Comparison of ENCODE assay signal across 1 cellular context in the genomic region with DNA sequence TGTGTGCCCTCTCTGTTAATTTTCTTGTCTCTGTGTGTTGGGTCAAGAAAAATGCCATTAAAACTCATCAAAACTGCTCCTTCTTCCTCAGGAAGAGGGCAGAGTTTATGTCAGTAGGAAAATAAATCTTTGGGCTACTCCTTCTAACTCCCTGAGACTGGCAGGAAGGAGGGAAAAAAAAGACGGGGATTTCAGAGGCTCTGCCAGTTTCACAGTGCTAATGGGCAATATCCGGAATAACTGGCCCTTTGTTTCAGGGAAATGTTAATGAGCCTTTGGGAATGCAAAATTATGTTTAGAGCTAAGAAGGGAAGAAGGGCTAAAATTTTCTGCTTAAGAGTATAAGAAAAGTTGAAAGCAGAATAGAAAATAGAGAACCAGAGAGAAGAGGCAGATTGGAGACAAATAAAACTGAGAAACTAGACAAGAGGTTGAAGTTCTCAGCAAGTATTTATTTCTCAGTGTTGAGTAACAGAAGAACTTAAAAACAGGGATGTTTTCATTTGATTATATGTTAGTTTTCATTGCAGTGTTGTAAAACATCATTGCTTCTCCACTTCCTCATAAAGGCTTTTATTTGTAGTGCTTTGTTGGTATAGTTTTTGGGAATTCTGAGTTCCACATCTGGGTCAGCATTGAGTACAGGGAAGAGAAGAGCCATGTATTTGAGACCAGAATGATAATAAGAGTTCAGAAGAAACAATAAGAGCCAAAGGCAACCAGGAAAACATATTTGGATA.
TF ChIP-seq lines count a peak whose summit lies in the region.

No MANE protein-coding gene starts in this region.

TF ChIP-seq in H1, 55 proteins besides CTCF, POLR2A, EP300 and RAD21:
- no peak for TF ChIP-seq POLR2AphosphoS5 (IDR thresholded peaks at IDR 0.05; ENCODE audit: low read depth, low read length)
- no peak for TF ChIP-seq USF2 (IDR thresholded peaks at IDR 0.05; ENCODE audit: low read length)
- peak; percentile 60 for TF ChIP-seq NANOG (IDR thresholded peaks at IDR 0.05; ENCODE audit: insufficient read depth, low read depth, low read length, poor library complexity, severe bottlenecking)
- no peak for TF ChIP-seq YY1 (IDR thresholded peaks at IDR 0.05; ENCODE audit: low read depth, low read length)
TF ChIP-seq in H1: peak in this region for 1.
